1 cellular context compared by ENCODE assay signal in the genomic region with DNA sequence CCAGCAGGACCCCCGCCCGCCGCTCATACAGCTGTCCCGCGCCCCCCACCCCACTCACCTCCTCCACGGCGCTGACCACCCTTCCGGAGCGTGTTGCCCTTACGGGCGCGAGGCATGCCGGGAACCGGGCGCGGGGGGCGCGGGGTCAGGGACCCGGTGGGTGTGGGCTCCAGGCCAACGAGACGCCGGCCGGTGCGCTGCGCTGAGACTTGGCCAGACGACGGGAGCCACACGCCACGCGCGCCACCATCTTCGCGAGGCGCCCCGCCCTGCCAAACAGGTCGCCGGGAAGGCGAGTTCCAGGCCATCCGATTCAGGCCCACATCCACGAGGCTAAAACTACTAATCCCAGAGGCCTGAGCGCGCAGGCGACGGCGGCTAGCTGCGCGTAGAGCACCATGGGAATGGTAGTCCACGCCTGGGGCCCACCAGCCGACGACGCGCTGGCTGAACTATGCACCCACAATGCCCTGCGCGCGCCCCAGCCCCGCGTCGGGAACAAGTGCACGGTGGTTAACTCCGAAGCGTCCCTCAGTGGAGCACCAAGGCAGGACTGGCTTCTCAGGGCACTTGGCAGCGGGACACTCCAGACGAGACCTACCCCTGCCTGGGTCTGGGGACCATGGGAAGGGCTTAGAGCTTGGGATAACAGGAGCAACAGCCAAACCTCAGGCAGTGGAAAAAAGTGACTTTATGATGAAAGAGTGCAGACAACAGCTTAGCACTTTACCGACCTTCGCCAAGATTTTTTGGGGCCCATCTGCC.
TF ChIP-seq lines count a peak whose summit lies in the region.

A gene with protein sequence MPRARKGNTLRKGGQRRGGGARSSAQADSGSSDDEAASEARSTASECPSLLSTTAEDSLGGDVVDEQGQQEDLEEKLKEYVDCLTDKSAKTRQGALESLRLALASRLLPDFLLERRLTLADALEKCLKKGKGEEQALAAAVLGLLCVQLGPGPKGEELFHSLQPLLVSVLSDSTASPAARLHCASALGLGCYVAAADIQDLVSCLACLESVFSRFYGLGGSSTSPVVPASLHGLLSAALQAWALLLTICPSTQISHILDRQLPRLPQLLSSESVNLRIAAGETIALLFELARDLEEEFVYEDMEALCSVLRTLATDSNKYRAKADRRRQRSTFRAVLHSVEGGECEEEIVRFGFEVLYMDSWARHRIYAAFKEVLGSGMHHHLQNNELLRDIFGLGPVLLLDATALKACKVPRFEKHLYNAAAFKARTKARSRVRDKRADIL (minus strand): TSS at position 271 of the 765 bp plus-strand sequence. CDS start 155 bp downstream, at position 116.

TF ChIP-seq in HepG2, 621 proteins besides CTCF, POLR2A, EP300 and RAD21 (continued from another document and continues in another):
- TF ChIP-seq SALL1 (CRISPR knock-in tag; IDR thresholded peaks at IDR 0.05) (peak; percentile 76), SSRP1 (CRISPR knock-in tag; IDR thresholded peaks at IDR 0.05) (peak; percentile 70; the same call in 1 of the 2 replicates), KAT8 (CRISPR knock-in tag; IDR thresholded peaks at IDR 0.05) (peak; percentile 81), NCOA2 (CRISPR knock-in tag; IDR thresholded peaks at IDR 0.05) (0 out of 2 replicates have a peak, but pooled peaks have one; percentile 11), ERF (CRISPR knock-in tag; IDR thresholded peaks at IDR 0.05) (peak; percentile 50; the same call in 1 of the 2 replicates), ZFP41 (CRISPR knock-in tag; IDR thresholded peaks at IDR 0.05; ENCODE audit: borderline replicate concordance) (no peak), SUZ12 (IDR thresholded peaks at IDR 0.05; ENCODE audit: low read depth, low read length) (peak; percentile 100), ZNF510 (CRISPR knock-in tag; IDR thresholded peaks at IDR 0.05; ENCODE audit: low read depth) (0 out of 2 replicates have a peak, but pooled peaks have one; percentile 35), ZNF44 (CRISPR knock-in tag; IDR thresholded peaks at IDR 0.05) (0 out of 2 replicates have a peak, but pooled peaks have one; percentile 34), HMGA1 (CRISPR knock-in tag; conservative IDR thresholded peaks at IDR 0.05) (no peak), NR2C2 (CRISPR knock-in tag; IDR thresholded peaks at IDR 0.05; ENCODE audit: borderline replicate concordance) (peak; percentile 95), ZNF501 (CRISPR knock-in tag; IDR thresholded peaks at IDR 0.05) (peak; percentile 95), SYNCRIP (IDR thresholded peaks at IDR 0.05; ENCODE audit: insufficient read depth, low read depth, low read length) (no peak), ZNF33B (CRISPR knock-in tag; IDR thresholded peaks at IDR 0.05) (no peak), ZBTB3 (CRISPR knock-in tag; IDR thresholded peaks at IDR 0.05; ENCODE audit: borderline replicate concordance, low read depth) (no peak), MBD4 (IDR thresholded peaks at IDR 0.05; ENCODE audit: borderline replicate concordance, low read length) (no peak), ZNF354B (CRISPR knock-in tag; IDR thresholded peaks at IDR 0.05) (peak; percentile 3; the same call in 1 of the 2 replicates), ZNF484 (CRISPR knock-in tag; IDR thresholded peaks at IDR 0.05; ENCODE audit: borderline replicate concordance, low read depth) (no peak), ZMAT3 (CRISPR knock-in tag; conservative IDR thresholded peaks at IDR 0.05) (0 out of 2 replicates have a peak, but pooled peaks have one; percentile 16), HDAC1 (CRISPR knock-in tag; IDR thresholded peaks at IDR 0.05) (peak; percentile 96), ZNF282 (IDR thresholded peaks at IDR 0.05; ENCODE audit: partially characterized antibody) (no peak), GATAD1 (CRISPR knock-in tag; IDR thresholded peaks at IDR 0.05) (peak; percentile 92), TEAD3 (CRISPR knock-in tag; optimal IDR thresholded peaks at IDR 0.05; ENCODE audit: borderline replicate concordance) (peak; percentile 67), ZNF709 (CRISPR knock-in tag; IDR thresholded peaks at IDR 0.05) (peak; percentile 65; the same call in 1 of the 2 replicates), TAF1 (CRISPR knock-in tag; IDR thresholded peaks at IDR 0.05) (peak; percentile 92), PCBP1 (IDR thresholded peaks at IDR 0.05; ENCODE audit: borderline replicate concordance, low read depth, low read length) (0 out of 2 replicates have a peak, but pooled peaks have one; percentile 65), HNRNPK (IDR thresholded peaks at IDR 0.05; ENCODE audit: low read depth, low read length, poor library complexity, severe bottlenecking) (peak; percentile 48), SKI (IDR thresholded peaks at IDR 0.05; ENCODE audit: partially characterized antibody) (peak; percentile 79), NONO (IDR thresholded peaks at IDR 0.05) (no peak), NONO (CRISPR knock-in tag; conservative IDR thresholded peaks at IDR 0.05) (peak; percentile 87), NR2F1 (CRISPR knock-in tag; IDR thresholded peaks at IDR 0.05) (0 out of 4 replicates have a peak, but pooled peaks of 1 of the 2 experiments have one; percentile 16)
- TF ChIP-seq, protein P1, sequence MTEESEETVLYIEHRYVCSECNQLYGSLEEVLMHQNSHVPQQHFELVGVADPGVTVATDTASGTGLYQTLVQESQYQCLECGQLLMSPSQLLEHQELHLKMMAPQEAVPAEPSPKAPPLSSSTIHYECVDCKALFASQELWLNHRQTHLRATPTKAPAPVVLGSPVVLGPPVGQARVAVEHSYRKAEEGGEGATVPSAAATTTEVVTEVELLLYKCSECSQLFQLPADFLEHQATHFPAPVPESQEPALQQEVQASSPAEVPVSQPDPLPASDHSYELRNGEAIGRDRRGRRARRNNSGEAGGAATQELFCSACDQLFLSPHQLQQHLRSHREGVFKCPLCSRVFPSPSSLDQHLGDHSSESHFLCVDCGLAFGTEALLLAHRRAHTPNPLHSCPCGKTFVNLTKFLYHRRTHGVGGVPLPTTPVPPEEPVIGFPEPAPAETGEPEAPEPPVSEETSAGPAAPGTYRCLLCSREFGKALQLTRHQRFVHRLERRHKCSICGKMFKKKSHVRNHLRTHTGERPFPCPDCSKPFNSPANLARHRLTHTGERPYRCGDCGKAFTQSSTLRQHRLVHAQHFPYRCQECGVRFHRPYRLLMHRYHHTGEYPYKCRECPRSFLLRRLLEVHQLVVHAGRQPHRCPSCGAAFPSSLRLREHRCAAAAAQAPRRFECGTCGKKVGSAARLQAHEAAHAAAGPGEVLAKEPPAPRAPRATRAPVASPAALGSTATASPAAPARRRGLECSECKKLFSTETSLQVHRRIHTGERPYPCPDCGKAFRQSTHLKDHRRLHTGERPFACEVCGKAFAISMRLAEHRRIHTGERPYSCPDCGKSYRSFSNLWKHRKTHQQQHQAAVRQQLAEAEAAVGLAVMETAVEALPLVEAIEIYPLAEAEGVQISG (CRISPR knock-in tag; IDR thresholded peaks at IDR 0.05): peak; percentile 96
- TF ChIP-seq, protein P2, sequence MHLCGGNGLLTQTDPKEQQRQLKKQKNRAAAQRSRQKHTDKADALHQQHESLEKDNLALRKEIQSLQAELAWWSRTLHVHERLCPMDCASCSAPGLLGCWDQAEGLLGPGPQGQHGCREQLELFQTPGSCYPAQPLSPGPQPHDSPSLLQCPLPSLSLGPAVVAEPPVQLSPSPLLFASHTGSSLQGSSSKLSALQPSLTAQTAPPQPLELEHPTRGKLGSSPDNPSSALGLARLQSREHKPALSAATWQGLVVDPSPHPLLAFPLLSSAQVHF (CRISPR knock-in tag; IDR thresholded peaks at IDR 0.05): no peak; the same call in 1 of the 2 replicates
- TF ChIP-seq, protein P3, sequence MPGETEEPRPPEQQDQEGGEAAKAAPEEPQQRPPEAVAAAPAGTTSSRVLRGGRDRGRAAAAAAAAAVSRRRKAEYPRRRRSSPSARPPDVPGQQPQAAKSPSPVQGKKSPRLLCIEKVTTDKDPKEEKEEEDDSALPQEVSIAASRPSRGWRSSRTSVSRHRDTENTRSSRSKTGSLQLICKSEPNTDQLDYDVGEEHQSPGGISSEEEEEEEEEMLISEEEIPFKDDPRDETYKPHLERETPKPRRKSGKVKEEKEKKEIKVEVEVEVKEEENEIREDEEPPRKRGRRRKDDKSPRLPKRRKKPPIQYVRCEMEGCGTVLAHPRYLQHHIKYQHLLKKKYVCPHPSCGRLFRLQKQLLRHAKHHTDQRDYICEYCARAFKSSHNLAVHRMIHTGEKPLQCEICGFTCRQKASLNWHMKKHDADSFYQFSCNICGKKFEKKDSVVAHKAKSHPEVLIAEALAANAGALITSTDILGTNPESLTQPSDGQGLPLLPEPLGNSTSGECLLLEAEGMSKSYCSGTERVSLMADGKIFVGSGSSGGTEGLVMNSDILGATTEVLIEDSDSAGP (CRISPR knock-in tag; IDR thresholded peaks at IDR 0.05; ENCODE audit: borderline replicate concordance): peak; percentile 89
- TF ChIP-seq, protein P4, sequence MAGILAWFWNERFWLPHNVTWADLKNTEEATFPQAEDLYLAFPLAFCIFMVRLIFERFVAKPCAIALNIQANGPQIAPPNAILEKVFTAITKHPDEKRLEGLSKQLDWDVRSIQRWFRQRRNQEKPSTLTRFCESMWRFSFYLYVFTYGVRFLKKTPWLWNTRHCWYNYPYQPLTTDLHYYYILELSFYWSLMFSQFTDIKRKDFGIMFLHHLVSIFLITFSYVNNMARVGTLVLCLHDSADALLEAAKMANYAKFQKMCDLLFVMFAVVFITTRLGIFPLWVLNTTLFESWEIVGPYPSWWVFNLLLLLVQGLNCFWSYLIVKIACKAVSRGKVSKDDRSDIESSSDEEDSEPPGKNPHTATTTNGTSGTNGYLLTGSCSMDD (CRISPR knock-in tag; IDR thresholded peaks at IDR 0.05): no peak
- TF ChIP-seq, protein P5, sequence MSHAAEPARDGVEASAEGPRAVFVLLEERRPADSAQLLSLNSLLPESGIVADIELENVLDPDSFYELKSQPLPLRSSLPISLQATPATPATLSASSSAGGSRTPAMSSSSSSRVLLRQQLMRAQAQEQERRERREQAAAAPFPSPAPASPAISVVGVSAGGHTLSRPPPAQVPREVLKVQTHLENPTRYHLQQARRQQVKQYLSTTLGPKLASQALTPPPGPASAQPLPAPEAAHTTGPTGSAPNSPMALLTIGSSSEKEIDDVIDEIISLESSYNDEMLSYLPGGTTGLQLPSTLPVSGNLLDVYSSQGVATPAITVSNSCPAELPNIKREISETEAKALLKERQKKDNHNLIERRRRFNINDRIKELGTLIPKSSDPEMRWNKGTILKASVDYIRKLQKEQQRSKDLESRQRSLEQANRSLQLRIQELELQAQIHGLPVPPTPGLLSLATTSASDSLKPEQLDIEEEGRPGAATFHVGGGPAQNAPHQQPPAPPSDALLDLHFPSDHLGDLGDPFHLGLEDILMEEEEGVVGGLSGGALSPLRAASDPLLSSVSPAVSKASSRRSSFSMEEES (CRISPR knock-in tag; IDR thresholded peaks at IDR 0.05): peak; percentile 19; the same call in 1 of the 2 replicates
- TF ChIP-seq, protein P6, sequence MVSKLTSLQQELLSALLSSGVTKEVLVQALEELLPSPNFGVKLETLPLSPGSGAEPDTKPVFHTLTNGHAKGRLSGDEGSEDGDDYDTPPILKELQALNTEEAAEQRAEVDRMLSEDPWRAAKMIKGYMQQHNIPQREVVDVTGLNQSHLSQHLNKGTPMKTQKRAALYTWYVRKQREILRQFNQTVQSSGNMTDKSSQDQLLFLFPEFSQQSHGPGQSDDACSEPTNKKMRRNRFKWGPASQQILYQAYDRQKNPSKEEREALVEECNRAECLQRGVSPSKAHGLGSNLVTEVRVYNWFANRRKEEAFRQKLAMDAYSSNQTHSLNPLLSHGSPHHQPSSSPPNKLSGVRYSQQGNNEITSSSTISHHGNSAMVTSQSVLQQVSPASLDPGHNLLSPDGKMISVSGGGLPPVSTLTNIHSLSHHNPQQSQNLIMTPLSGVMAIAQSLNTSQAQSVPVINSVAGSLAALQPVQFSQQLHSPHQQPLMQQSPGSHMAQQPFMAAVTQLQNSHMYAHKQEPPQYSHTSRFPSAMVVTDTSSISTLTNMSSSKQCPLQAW (CRISPR knock-in tag; IDR thresholded peaks at IDR 0.05): peak; percentile 97
- TF ChIP-seq, protein P7, sequence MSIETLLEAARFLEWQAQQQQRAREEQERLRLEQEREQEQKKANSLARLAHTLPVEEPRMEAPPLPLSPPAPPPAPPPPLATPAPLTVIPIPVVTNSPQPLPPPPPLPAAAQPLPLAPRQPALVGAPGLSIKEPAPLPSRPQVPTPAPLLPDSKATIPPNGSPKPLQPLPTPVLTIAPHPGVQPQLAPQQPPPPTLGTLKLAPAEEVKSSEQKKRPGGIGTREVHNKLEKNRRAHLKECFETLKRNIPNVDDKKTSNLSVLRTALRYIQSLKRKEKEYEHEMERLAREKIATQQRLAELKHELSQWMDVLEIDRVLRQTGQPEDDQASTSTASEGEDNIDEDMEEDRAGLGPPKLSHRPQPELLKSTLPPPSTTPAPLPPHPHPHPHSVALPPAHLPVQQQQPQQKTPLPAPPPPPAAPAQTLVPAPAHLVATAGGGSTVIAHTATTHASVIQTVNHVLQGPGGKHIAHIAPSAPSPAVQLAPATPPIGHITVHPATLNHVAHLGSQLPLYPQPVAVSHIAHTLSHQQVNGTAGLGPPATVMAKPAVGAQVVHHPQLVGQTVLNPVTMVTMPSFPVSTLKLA (IDR thresholded peaks at IDR 0.05): peak; percentile 74
- TF ChIP-seq, protein P8, sequence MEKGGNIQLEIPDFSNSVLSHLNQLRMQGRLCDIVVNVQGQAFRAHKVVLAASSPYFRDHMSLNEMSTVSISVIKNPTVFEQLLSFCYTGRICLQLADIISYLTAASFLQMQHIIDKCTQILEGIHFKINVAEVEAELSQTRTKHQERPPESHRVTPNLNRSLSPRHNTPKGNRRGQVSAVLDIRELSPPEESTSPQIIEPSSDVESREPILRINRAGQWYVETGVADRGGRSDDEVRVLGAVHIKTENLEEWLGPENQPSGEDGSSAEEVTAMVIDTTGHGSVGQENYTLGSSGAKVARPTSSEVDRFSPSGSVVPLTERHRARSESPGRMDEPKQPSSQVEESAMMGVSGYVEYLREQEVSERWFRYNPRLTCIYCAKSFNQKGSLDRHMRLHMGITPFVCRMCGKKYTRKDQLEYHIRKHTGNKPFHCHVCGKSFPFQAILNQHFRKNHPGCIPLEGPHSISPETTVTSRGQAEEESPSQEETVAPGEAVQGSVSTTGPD (CRISPR knock-in tag; IDR thresholded peaks at IDR 0.05): no peak
- TF ChIP-seq, protein P9, sequence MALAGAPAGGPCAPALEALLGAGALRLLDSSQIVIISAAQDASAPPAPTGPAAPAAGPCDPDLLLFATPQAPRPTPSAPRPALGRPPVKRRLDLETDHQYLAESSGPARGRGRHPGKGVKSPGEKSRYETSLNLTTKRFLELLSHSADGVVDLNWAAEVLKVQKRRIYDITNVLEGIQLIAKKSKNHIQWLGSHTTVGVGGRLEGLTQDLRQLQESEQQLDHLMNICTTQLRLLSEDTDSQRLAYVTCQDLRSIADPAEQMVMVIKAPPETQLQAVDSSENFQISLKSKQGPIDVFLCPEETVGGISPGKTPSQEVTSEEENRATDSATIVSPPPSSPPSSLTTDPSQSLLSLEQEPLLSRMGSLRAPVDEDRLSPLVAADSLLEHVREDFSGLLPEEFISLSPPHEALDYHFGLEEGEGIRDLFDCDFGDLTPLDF (CRISPR knock-in tag; IDR thresholded peaks at IDR 0.05): peak; percentile 88
- TF ChIP-seq, protein P10, sequence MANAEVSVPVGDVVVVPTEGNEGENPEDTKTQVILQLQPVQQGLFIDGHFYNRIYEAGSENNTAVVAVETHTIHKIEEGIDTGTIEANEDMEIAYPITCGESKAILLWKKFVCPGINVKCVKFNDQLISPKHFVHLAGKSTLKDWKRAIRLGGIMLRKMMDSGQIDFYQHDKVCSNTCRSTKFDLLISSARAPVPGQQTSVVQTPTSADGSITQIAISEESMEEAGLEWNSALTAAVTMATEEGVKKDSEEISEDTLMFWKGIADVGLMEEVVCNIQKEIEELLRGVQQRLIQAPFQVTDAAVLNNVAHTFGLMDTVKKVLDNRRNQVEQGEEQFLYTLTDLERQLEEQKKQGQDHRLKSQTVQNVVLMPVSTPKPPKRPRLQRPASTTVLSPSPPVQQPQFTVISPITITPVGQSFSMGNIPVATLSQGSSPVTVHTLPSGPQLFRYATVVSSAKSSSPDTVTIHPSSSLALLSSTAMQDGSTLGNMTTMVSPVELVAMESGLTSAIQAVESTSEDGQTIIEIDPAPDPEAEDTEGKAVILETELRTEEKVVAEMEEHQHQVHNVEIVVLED (CRISPR knock-in tag; IDR thresholded peaks at IDR 0.05; ENCODE audit: borderline replicate concordance): peak; percentile 99
